ENCODE assay signal across 1 cellular context in genomic region chr19:47130120-47130588, GRCh38.
TF ChIP-seq lines count a peak whose summit lies in the region.

No MANE protein-coding gene starts in this region.

TF ChIP-seq in GM12878, 131 proteins besides CTCF, POLR2A, EP300 and RAD21 (continued from another document):
- no peak for TF ChIP-seq BCLAF1 (IDR thresholded peaks at IDR 0.05)
- no peak for TF ChIP-seq SPI1 (IDR thresholded peaks at IDR 0.05; ENCODE audit: borderline replicate concordance, insufficient read depth, low read depth, low read length)
- TF ChIP-seq CBX5 (IDR thresholded peaks at IDR 0.05; ENCODE audit: low read depth) = no peak; the same call in 1 of the 2 replicates
- no peak for TF ChIP-seq HDGF (IDR thresholded peaks at IDR 0.05)
- no peak for TF ChIP-seq MTA2 (IDR thresholded peaks at IDR 0.05; ENCODE audit: low read depth)
- TF ChIP-seq YBX1 (IDR thresholded peaks at IDR 0.05) = no peak
TF ChIP-seq in GM12878: peak in this region for 0.
